In genomic region chr20:62624719-62625455, GRCh38 we compare ENCODE assay signal across 9 cellular contexts. TPM values are rescaled to one million over a fixed set of nuclear protein-coding genes. Genes with fewer than 3 reads are reported as not detected.
DNase-seq lines count a peak whose midpoint lies in the region; ATAC-seq and TF ChIP-seq lines count a peak whose summit lies in the region.
"Had no signal": no experiment of that assay in that cellular context is flagged by ENCODE, and none has a peak within 500 bp of the region (broad histone marks: within the 10 kb centered on the region; RNA-seq: fewer than 3 reads in every experiment).

No MANE protein-coding gene starts in this region.

- no peaks in the 10 kb centered on the region for H3K36me3 Mint-ChIP-seq in T-helper 1 cell treated with Interleukin-12 subunit alpha and Interleukin-12 subunit beta and Interleukin-4 antibody, amounts not matched to agents 30 μg/mL and 1 μg/mL, for 36 hours (ENCODE audit: low read depth)
- H3K36me3 Mint-ChIP-seq in activated naive CD8-positive, alpha-beta T cell treated with anti-CD3 and anti-CD28 coated beads, Interleukin-2, amount 10 ng/mL, durations not matched to agents 7 days and 5 days, result no peaks in the 10 kb centered on the region
- no peaks in the 10 kb centered on the region for H3K36me3 Mint-ChIP-seq in glutamatergic neuron (ENCODE audit: unreplicated experiment)

- H3K4me3 Mint-ChIP-seq in T-helper 1 cell treated with Interleukin-12 subunit alpha and Interleukin-12 subunit beta and Interleukin-4 antibody, amounts not matched to agents 30 μg/mL and 1 μg/mL, for 36 hours, result no peak overlapping the region
- peak overlapping the region; percentile 22 for H3K4me3 Mint-ChIP-seq in activated naive CD8-positive, alpha-beta T cell treated with anti-CD3 and anti-CD28 coated beads, Interleukin-2, amount 10 ng/mL, durations not matched to agents 7 days and 5 days
- no peak overlapping the region for H3K4me3 Mint-ChIP-seq in glutamatergic neuron (ENCODE audit: unreplicated experiment)

- peaks cover 22% of the 10 kb centered on the region for H3K4me1 Mint-ChIP-seq in T-helper 1 cell treated with Interleukin-12 subunit alpha and Interleukin-12 subunit beta and Interleukin-4 antibody, amounts not matched to agents 30 μg/mL and 1 μg/mL, for 36 hours (ENCODE audit: low read depth)
- H3K4me1 Mint-ChIP-seq in activated naive CD8-positive, alpha-beta T cell treated with anti-CD3 and anti-CD28 coated beads, Interleukin-2, amount 10 ng/mL, durations not matched to agents 7 days and 5 days, result peaks cover 22% of the 10 kb centered on the region
- H3K4me1 Mint-ChIP-seq in glutamatergic neuron (ENCODE audit: low read depth, unreplicated experiment), result no peaks in the 10 kb centered on the region

- intact Hi-C loops in lower lobe of right lung (cut with DNase I), result no loop called here

- H3K27me3 ChIP-seq in lower lobe of right lung (ENCODE audit: low read depth) (no peaks in the 10 kb centered on the region), thoracic aorta (replicated peaks; ENCODE audit: insufficient read depth) (peaks cover 4% of the 10 kb centered on the region)

- H3K36me3 ChIP-seq in lower lobe of right lung, result no peaks in the 10 kb centered on the region
- H3K36me3 ChIP-seq in thoracic aorta, result no peaks in the 10 kb centered on the region

- no peak for ATAC-seq in activated naive CD8-positive, alpha-beta T cell treated with anti-CD3 and anti-CD28 coated beads, Interleukin-2, amount 10 ng/mL, durations not matched to agents 7 days and 5 days (ENCODE audit: low read depth)
- peak; percentile 3 to 25 for ATAC-seq in lower lobe of right lung
- ATAC-seq in thoracic aorta (ENCODE audit: insufficient number of reproducible peaks, low FRiP score, low read depth), result no peak
- ATAC-seq in GM21737 (IDR thresholded peaks at IDR 0.05; ENCODE audit: unreplicated experiment), result no peak
- no peak for ATAC-seq in GM19324 (IDR thresholded peaks at IDR 0.05; ENCODE audit: low FRiP score, unreplicated experiment)

- H3K4me3 ChIP-seq in lower lobe of right lung (no peak overlapping the region), thoracic aorta (no peak overlapping the region)

- H3K27ac ChIP-seq in lower lobe of right lung, result peak overlapping the region; percentile 96
- peak overlapping the region; percentile 28 to 79 for H3K27ac ChIP-seq in thoracic aorta

- DNase-seq in T-helper 1 cell (no peak), lower lobe of right lung (peak; percentile 69), thoracic aorta (ENCODE audit: low spot score) (no peak), glutamatergic neuron (no peak)
- no peak for DNase-seq in activated naive CD8-positive, alpha-beta T cell treated with anti-CD3 and anti-CD28 coated beads, Interleukin-2, amount 10 ng/mL, durations not matched to agents 7 days and 5 days
- DNase-seq: activated naive CD4-positive, alpha-beta T cell had no signal

- H3K9me3 ChIP-seq in lower lobe of right lung, result no peaks in the 10 kb centered on the region
- no peaks in the 10 kb centered on the region for H3K9me3 ChIP-seq in thoracic aorta

- peaks cover 44% of the 10 kb centered on the region for H3K4me1 ChIP-seq in lower lobe of right lung
- peaks cover 18 to 20% of the 10 kb centered on the region in 2 donors for H3K4me1 ChIP-seq in thoracic aorta (ENCODE audit: control insufficient read depth in 1 of 2, low read depth in 2 of 2)

- POLR2A ChIA-PET in activated naive CD8-positive, alpha-beta T cell treated with anti-CD3 and anti-CD28 coated beads, Interleukin-2, amount 10 ng/mL, durations not matched to agents 7 days and 5 days (lab: Charles Lee), result interaction anchor here (0.9 to 4.8 kb wide), 10 partner anchors 10 to 115 kb away, joined by 3 to 61 read pairs (median 5); partner anchors contain the start of gene SLCO4A1

- no peaks in the 10 kb centered on the region for H3K9me3 Mint-ChIP-seq in T-helper 1 cell treated with Interleukin-12 subunit alpha and Interleukin-12 subunit beta and Interleukin-4 antibody, amounts not matched to agents 30 μg/mL and 1 μg/mL, for 36 hours
- no peaks in the 10 kb centered on the region for H3K9me3 Mint-ChIP-seq in activated naive CD8-positive, alpha-beta T cell treated with anti-CD3 and anti-CD28 coated beads, Interleukin-2, amount 10 ng/mL, durations not matched to agents 7 days and 5 days
- H3K9me3 Mint-ChIP-seq in glutamatergic neuron (ENCODE audit: unreplicated experiment), result peaks cover 1% of the 10 kb centered on the region

- H3K27me3 Mint-ChIP-seq in T-helper 1 cell treated with Interleukin-12 subunit alpha and Interleukin-12 subunit beta and Interleukin-4 antibody, amounts not matched to agents 30 μg/mL and 1 μg/mL, for 36 hours (ENCODE audit: low read depth), result no peaks in the 10 kb centered on the region
- H3K27me3 Mint-ChIP-seq in activated naive CD8-positive, alpha-beta T cell treated with anti-CD3 and anti-CD28 coated beads, Interleukin-2, amount 10 ng/mL, durations not matched to agents 7 days and 5 days, result no peaks in the 10 kb centered on the region
- no peaks in the 10 kb centered on the region for H3K27me3 Mint-ChIP-seq in glutamatergic neuron (ENCODE audit: unreplicated experiment)

- no peak for TF ChIP-seq CTCF in lower lobe of right lung (IDR thresholded peaks at IDR 0.05)
- TF ChIP-seq CTCF in thoracic aorta (IDR thresholded peaks at IDR 0.05), result no peak
- no peak for TF ChIP-seq CTCF in glutamatergic neuron (IDR thresholded peaks at IDR 0.05; ENCODE audit: partially characterized antibody, unreplicated experiment)

- peak overlapping the region; percentile 52 for H3K27ac Mint-ChIP-seq in T-helper 1 cell treated with Interleukin-12 subunit alpha and Interleukin-12 subunit beta and Interleukin-4 antibody, amounts not matched to agents 30 μg/mL and 1 μg/mL, for 36 hours
- H3K27ac Mint-ChIP-seq in activated naive CD8-positive, alpha-beta T cell treated with anti-CD3 and anti-CD28 coated beads, Interleukin-2, amount 10 ng/mL, durations not matched to agents 7 days and 5 days, result peak overlapping the region; percentile 98
- no peak overlapping the region for H3K27ac Mint-ChIP-seq in glutamatergic neuron (ENCODE audit: unreplicated experiment)

RNA-seq across cellular contexts. Expression of gene SLCO4A1, which starts 17.4 kb away (rescaled TPM):
- 10 to 100 TPM; 57.5 to 61.9 TPM for total RNA-seq in activated naive CD8-positive, alpha-beta T cell treated with anti-CD3 and anti-CD28 coated beads, Interleukin-2, amount 10 ng/mL, durations not matched to agents 7 days and 5 days
- total RNA-seq in lower lobe of right lung (72.4 TPM), thoracic aorta (10 to 100 TPM; 22.1 to 26.0 TPM), glutamatergic neuron (ENCODE audit: unreplicated experiment) (26.5 TPM)

Comparison
In these comparisons a context has a peak if more than half of its experiments do, and no peak if none do; other contexts are left out.
1. ATAC-seq: peak in lower lobe of right lung (2 of 2); none in activated naive CD8-positive, alpha-beta T cell treated with anti-CD3 and anti-CD28 coated beads, Interleukin-2, amount 10 ng/mL, durations not matched to agents 7 days and 5 days (single experiment), thoracic aorta (single experiment), GM21737 (single experiment) and GM19324 (single experiment).